Comparison of ENCODE assay signal across 22 cellular contexts in genomic region chr5:163653526-163653925, GRCh38.
A peak's percentile ranks its signal among the peaks of the same experiment; 100 is the strongest.
DNase-seq lines count a peak whose midpoint lies in the region; ATAC-seq and TF ChIP-seq lines count a peak whose summit lies in the region.
"Had no signal": no experiment of that assay in that cellular context is flagged by ENCODE, and none has a peak within 500 bp of the region (broad histone marks: within the 10 kb centered on the region; RNA-seq: fewer than 3 reads in every experiment).

No MANE protein-coding gene starts in this region.

- ATAC-seq in GM21825 (IDR thresholded peaks at IDR 0.05; ENCODE audit: unreplicated experiment), result no peak
- ATAC-seq: GM12878 had no signal

- in situ Hi-C loops in GM13976 (cut with MboI; ENCODE audit: low sequenced_read_pairs, unreplicated experiment), result no loop called here

- H3K27me3 ChIP-seq in BE2C, result no peaks in the 10 kb centered on the region
- H3K27me3 ChIP-seq: BLaER1 had no signal

- DNase-seq in BE2C (peak; percentile 23), NCI-H82 (lab: John Stamatoyannopoulos, UW) (peak; percentile 94), SK-N-DZ (ENCODE audit: low spot score) (peak; percentile 62), GM13976 (ENCODE audit: low spot score) (no peak), AML-193 (lab: John Stamatoyannopoulos, UW) (no peak)
- DNase-seq: 8988T; ACHN; C1 segment of cervical spinal cord; CD4-positive, alpha-beta memory T cell; CD4-positive, CD25-positive, alpha-beta regulatory T cell; CD8-positive, alpha-beta memory T cell; COR-L47; DMS 273 treated with DMSO at 0.1 percent for 48 hours; DMS153; DMS53; DMS79; DND-41; EL; GDM1 had no signal

- H3K36me3 ChIP-seq in BE2C, result no peaks in the 10 kb centered on the region
- H3K36me3 ChIP-seq: BLaER1 had no signal

- no peaks in the 10 kb centered on the region for H3K9me3 ChIP-seq in BE2C
- H3K9me3 ChIP-seq: BLaER1 had no signal

- H3K4me3 ChIP-seq in BE2C (ENCODE audit: low read depth, low read length), result no peak overlapping the region
- H3K4me3 ChIP-seq: BLaER1, GM12878 had no signal

- peaks cover 28% of the 10 kb centered on the region for H3K4me1 ChIP-seq in BE2C
- H3K4me1 ChIP-seq: BLaER1 had no signal

- TF ChIP-seq CTCF in BE2C (IDR thresholded peaks at IDR 0.05; ENCODE audit: low read depth, low read length), result no peak
- no peak for TF ChIP-seq CTCF in GM13976 (IDR thresholded peaks at IDR 0.05; ENCODE audit: borderline replicate concordance, control extremely low read depth, extremely low read depth, insufficient read depth, missing control alignments)

Comparison
In these comparisons a context has a peak if more than half of its experiments do, and no peak if none do; other contexts are left out.
1. DNase-seq: peak in BE2C (single experiment), NCI-H82 (single experiment) and SK-N-DZ (single experiment); none in GM13976 (single experiment) and AML-193 (0 of 2).